In genomic region chr15:56371495-56372147, GRCh38 we compare ENCODE assay signal across 11 cellular contexts. TPM values are rescaled to one million over a fixed set of nuclear protein-coding genes. Genes with fewer than 3 reads are reported as not detected.
DNase-seq lines count a peak whose midpoint lies in the region; ATAC-seq, FAIRE-seq and TF ChIP-seq lines count a peak whose summit lies in the region.
"Had no signal": no experiment of that assay in that cellular context is flagged by ENCODE, and none has a peak within 500 bp of the region (broad histone marks: within the 10 kb centered on the region; RNA-seq: fewer than 3 reads in every experiment).

No MANE protein-coding gene starts in this region.

- ATAC-seq in GM19397 (IDR thresholded peaks at IDR 0.05; ENCODE audit: unreplicated experiment) = peak; percentile 84
- peak; percentile 84 for ATAC-seq in HG02981 (IDR thresholded peaks at IDR 0.05; ENCODE audit: unreplicated experiment)

- CTCF ChIA-PET in RWPE1 (lab: Yijun Ruan, JAX) = no interaction called here

- no peak for TF ChIP-seq POLR2A in GM12892 (IDR thresholded peaks at IDR 0.05; ENCODE audit: low read depth, low read length)

- DNase-seq in GM12892 (ENCODE audit: insufficient read length) (no peak), RWPE1 (ENCODE audit: low spot score) (peak; percentile 24), NCI-H1417 treated with DMSO at 0.1 percent for 48 hours (lab: John Stamatoyannopoulos, UW) (no peak), hippocampal formation (lab: John Stamatoyannopoulos, UW) (no peak), GDM1 (lab: John Stamatoyannopoulos, UW) (no peak)
- DNase-seq in stimulated activated CD4-positive, alpha-beta T cell treated with anti-CD3 and anti-CD28 coated beads, Interleukin-12 subunit alpha, Interleukin-12 subunit beta, amount 100 ng/mL, for 4 hours = no peak
- DNase-seq: activated CD4-positive, CD25-positive, alpha-beta regulatory T cell treated with anti-CD3 and anti-CD28 coated beads, Interleukin-2, amount 50 U/mL, for 72 hours; CD8-positive, alpha-beta memory T cell had no signal

- FAIRE-seq in GM12892 (lab: Jason Lieb, UNC) = peak; percentile 97

- TF ChIP-seq CTCF in RWPE1 (conservative IDR thresholded peaks at IDR 0.05; ENCODE audit: low read depth) = no peak

- POLR2A ChIA-PET in RWPE1 (lab: Yijun Ruan, JAX; ENCODE audit: low non-redundant PET) = no interaction called here

- H3K27ac ChIP-seq in RWPE1 = no peak overlapping the region
- H3K27ac ChIP-seq: neutrophil had no signal

RNA-seq across cellular contexts. Expression of gene TEX9, which starts 6.4 kb away (rescaled TPM):
- polyA plus RNA-seq in GM12892 (2012; ENCODE audit: missing spikeins) = 61.7 TPM
